In the genomic region with DNA sequence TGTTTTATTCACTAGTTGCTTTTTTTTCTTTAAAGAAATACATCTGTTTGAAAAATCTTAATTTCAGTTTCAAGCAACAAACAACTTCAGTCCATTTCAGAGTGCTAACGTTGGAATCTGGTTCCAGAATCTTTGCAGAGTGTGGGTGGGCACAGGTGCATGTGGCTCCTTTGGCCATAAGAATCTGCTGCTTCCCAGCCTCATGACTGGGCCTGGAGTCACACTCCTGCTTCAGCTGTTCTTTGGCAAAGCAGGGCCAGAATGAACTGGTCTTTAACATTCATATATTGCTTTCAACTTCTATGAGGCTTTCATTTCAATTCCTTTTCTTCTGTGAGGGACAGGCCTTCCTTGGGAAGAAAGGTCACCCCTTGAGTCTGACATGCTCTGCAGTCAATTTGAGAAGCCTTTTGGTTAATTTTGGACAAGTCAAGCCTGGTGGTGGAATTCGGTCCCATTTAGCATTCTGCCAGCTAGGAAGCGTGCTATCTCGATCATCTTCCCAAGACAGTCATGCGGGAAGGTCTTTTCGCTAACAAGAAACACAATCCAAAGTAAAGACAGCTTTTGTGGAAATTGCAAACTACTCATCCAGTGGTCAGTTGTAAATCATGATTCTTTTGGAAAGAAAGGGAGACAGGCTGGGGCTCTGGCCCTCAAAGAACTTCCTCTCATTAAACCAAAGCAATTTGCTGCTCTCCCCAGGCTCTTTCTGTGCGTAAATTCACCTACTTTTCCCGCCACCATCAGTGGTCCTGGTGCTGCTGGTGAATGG, we compare ENCODE assay signal across 1 cellular context.
TF ChIP-seq lines count a peak whose summit lies in the region.

No MANE protein-coding gene starts in this region.

TF ChIP-seq in H1, 55 proteins besides CTCF, POLR2A, EP300 and RAD21:
- TF ChIP-seq KDM4A (IDR thresholded peaks at IDR 0.05; ENCODE audit: low read depth, low read length, severe bottlenecking) (no peak), BCL11A (IDR thresholded peaks at IDR 0.05; ENCODE audit: low read depth in 2 of 2, low read length in 2 of 2) (no peak), FOSL1 (IDR thresholded peaks at IDR 0.05; ENCODE audit: insufficient read depth, low read depth, low read length) (no peak), ASH2L (IDR thresholded peaks at IDR 0.05; ENCODE audit: low read length) (no peak), PHF8 (conservative IDR thresholded peaks at IDR 0.05; ENCODE audit: low read depth, low read length) (no peak), E2F6 (IDR thresholded peaks at IDR 0.05) (peak; percentile 21; the same call in 1 of the 2 replicates), SRF (IDR thresholded peaks at IDR 0.05; ENCODE audit: low read depth, low read length) (no peak)
